In the genomic region with DNA sequence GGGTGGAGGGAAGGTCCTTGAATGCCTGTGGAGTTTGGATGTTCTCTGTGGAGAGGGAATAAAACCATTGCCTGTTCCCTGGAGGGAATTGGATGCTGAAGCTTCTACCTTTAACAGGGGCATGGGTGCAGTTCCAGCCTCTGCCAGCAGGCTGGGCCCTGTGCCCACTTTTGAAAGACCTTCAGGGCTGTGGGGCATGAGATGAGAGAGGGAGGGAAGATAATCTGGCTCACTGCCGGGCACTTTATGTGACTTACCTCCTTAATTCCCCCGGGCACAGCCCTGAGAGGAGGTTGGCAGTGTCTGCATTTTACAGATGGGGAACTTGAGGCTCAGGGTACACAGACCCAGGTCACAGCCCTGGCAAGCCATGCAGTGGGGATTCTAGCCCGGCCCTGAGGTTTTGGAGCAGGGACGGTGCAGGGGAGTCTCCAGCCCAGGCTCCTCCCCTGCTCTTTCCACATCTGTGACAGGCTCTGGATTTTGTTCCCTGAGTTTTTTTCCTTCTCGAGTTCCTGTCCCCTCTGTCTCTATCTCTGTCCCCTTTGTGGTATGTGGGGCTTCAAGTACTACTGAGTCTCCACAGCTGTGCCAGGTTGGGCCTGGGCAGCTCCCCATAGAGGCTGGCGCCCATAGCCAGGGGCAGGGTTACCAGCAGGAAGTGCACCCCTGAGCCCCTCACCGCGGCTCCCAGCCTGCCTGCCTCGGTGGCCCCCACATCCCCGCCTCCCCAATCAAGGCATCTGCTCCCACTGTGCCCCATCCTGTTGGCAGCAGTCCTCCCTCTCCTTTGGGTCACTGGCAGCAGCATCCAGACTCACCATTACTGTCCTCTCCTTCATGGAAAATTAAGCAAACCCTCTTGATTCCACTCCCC, we compare ENCODE assay signal across 8 cellular contexts. TPM values are rescaled to one million over a fixed set of nuclear protein-coding genes. Genes with fewer than 3 reads are reported as not detected.
A peak's percentile ranks its signal among the peaks of the same experiment; 100 is the strongest.
DNase-seq lines count a peak whose midpoint lies in the region; ATAC-seq, FAIRE-seq and TF ChIP-seq lines count a peak whose summit lies in the region.

No MANE protein-coding gene starts in this region.

- TF ChIP-seq CTCF in 22Rv1 (IDR thresholded peaks at IDR 0.05) (peak; percentile 92), esophagus muscularis mucosa (IDR thresholded peaks at IDR 0.05) (peak; percentile 76 to 94 (median 93))

- H3K9me3 Mint-ChIP-seq in IgD-negative memory B cell = no peaks in the 10 kb centered on the region
- no peaks in the 10 kb centered on the region for H3K9me3 Mint-ChIP-seq in naive thymus-derived CD4-positive, alpha-beta T cell
- no peaks in the 10 kb centered on the region for H3K9me3 Mint-ChIP-seq in stimulated activated effector memory CD8-positive, alpha-beta T cell treated with anti-CD3 and anti-CD28 coated beads, Interleukin-12 subunit alpha, Interleukin-12 subunit beta, amount 100 ng/mL, for 72 hours

- no peaks in the 10 kb centered on the region for H3K9me3 ChIP-seq in esophagus muscularis mucosa
- no peaks in the 10 kb centered on the region for H3K9me3 ChIP-seq in naive thymus-derived CD4-positive, alpha-beta T cell (ENCODE audit: control insufficient read depth in 2 of 3, low read length in 3 of 3)

- CTCF ChIA-PET in naive thymus-derived CD4-positive, alpha-beta T cell (lab: Charles Lee) = interaction anchor here (0.6 to 3.9 kb wide), 12 partner anchors 15 to 350 kb away, joined by 3 to 33 read pairs (median 4); a partner anchor contains a TSS

- peak overlapping the region; percentile 5 to 78 (median 18) for H3K27ac Mint-ChIP-seq in IgD-negative memory B cell
- peak overlapping the region in 5 of 9 donors; percentile 33 to 78 (median 74) for H3K27ac Mint-ChIP-seq in naive thymus-derived CD4-positive, alpha-beta T cell
- H3K27ac Mint-ChIP-seq in stimulated activated effector memory CD8-positive, alpha-beta T cell treated with anti-CD3 and anti-CD28 coated beads, Interleukin-12 subunit alpha, Interleukin-12 subunit beta, amount 100 ng/mL, for 72 hours = peak overlapping the region; percentile 44

- peak overlapping the region in 1 of 4 donors; percentile 2 for H3K4me3 ChIP-seq in esophagus muscularis mucosa
- no peak overlapping the region for H3K4me3 ChIP-seq in naive thymus-derived CD4-positive, alpha-beta T cell (ENCODE audit: low read length)

- H3K4me1 ChIP-seq in esophagus muscularis mucosa = peaks cover 6 to 17% (median 13%) of the 10 kb centered on the region in 4 donors
- H3K4me1 ChIP-seq in naive thymus-derived CD4-positive, alpha-beta T cell (ENCODE audit: control insufficient read depth in 2 of 2, insufficient read depth in 2 of 2, low read length in 2 of 2) = peaks cover 0 to 10% of the 10 kb centered on the region in 2 donors

- H3K4me1 Mint-ChIP-seq in IgD-negative memory B cell = peaks cover 9 to 19% (median 11%) of the 10 kb centered on the region in 3 donors
- peaks cover 7 to 36% (median 28%) of the 10 kb centered on the region in 7 donors for H3K4me1 Mint-ChIP-seq in naive thymus-derived CD4-positive, alpha-beta T cell
- peaks cover 7% of the 10 kb centered on the region for H3K4me1 Mint-ChIP-seq in stimulated activated effector memory CD8-positive, alpha-beta T cell treated with anti-CD3 and anti-CD28 coated beads, Interleukin-12 subunit alpha, Interleukin-12 subunit beta, amount 100 ng/mL, for 72 hours

- WGBS in esophagus muscularis mucosa = 39% methylated on average over 9 of the region's 10 CpGs

- no peak for TF ChIP-seq POLR2A in esophagus muscularis mucosa (IDR thresholded peaks at IDR 0.05; ENCODE audit: low read depth)

- no peaks in the 10 kb centered on the region for H3K36me3 ChIP-seq in esophagus muscularis mucosa
- no peaks in the 10 kb centered on the region for H3K36me3 ChIP-seq in naive thymus-derived CD4-positive, alpha-beta T cell (ENCODE audit: control insufficient read depth in 2 of 3, insufficient read depth in 3 of 3, low read length in 3 of 3)

- H3K27me3 Mint-ChIP-seq in IgD-negative memory B cell = peaks cover 2% of the 10 kb centered on the region
- H3K27me3 Mint-ChIP-seq in naive thymus-derived CD4-positive, alpha-beta T cell = no peaks in the 10 kb centered on the region

- DNase-seq in GM18507 (ENCODE audit: extremely low spot score, insufficient read length, low read depth) = no peak
- DNase-seq in OCI-M1 (lab: John Stamatoyannopoulos, UW) = peak; percentile 93
- peak; percentile 76 for DNase-seq in activated T-cell treated with anti-CD3 and anti-CD28 coated beads for 48 hours (ENCODE audit: low read depth)
- no peak for DNase-seq in esophagus muscularis mucosa (ENCODE audit: extremely low spot score)
- peak; percentile 71 to 86 (median 80) for DNase-seq in naive thymus-derived CD4-positive, alpha-beta T cell
- DNase-seq in stimulated activated effector memory CD8-positive, alpha-beta T cell treated with anti-CD3 and anti-CD28 coated beads, Interleukin-12 subunit alpha, Interleukin-12 subunit beta, amount 100 ng/mL, for 72 hours (ENCODE audit: low spot score in 2 of 2) = peak; percentile 77 to 92

- no peak for TF ChIP-seq EP300 in esophagus muscularis mucosa (IDR thresholded peaks at IDR 0.05)

- no peak overlapping the region for H3K27ac ChIP-seq in 22Rv1
- no peak overlapping the region for H3K27ac ChIP-seq in esophagus muscularis mucosa (replicated peaks in 1 of 4)
- no peak overlapping the region for H3K27ac ChIP-seq in naive thymus-derived CD4-positive, alpha-beta T cell (ENCODE audit: low read depth, low read length)

- no peaks in the 10 kb centered on the region for H3K36me3 Mint-ChIP-seq in IgD-negative memory B cell
- no peaks in the 10 kb centered on the region for H3K36me3 Mint-ChIP-seq in naive thymus-derived CD4-positive, alpha-beta T cell
- H3K36me3 Mint-ChIP-seq in stimulated activated effector memory CD8-positive, alpha-beta T cell treated with anti-CD3 and anti-CD28 coated beads, Interleukin-12 subunit alpha, Interleukin-12 subunit beta, amount 100 ng/mL, for 72 hours = no peaks in the 10 kb centered on the region

- intact Hi-C loops in esophagus muscularis mucosa (cut with DNase I) = loop anchor here (5.0 kb wide), 1 partner anchor 124 kb away; no protein-coding TSS in a partner anchor
- intact Hi-C loops in naive thymus-derived CD4-positive, alpha-beta T cell (cut with micrococcal nuclease) = loop anchor here (1.0 to 5.0 kb wide), 13 partner anchors 28 to 351 kb away; a partner anchor contains a TSS

- peak overlapping the region in 1 of 4 donors; percentile 2 for H3K4me3 Mint-ChIP-seq in IgD-negative memory B cell
- peak overlapping the region in 6 of 10 donors; percentile 14 to 61 (median 40) for H3K4me3 Mint-ChIP-seq in naive thymus-derived CD4-positive, alpha-beta T cell
- H3K4me3 Mint-ChIP-seq in stimulated activated effector memory CD8-positive, alpha-beta T cell treated with anti-CD3 and anti-CD28 coated beads, Interleukin-12 subunit alpha, Interleukin-12 subunit beta, amount 100 ng/mL, for 72 hours = no peak overlapping the region

- no peaks in the 10 kb centered on the region for H3K27me3 ChIP-seq in esophagus muscularis mucosa
- H3K27me3 ChIP-seq in naive thymus-derived CD4-positive, alpha-beta T cell (ENCODE audit: control insufficient read depth in 2 of 2, insufficient read depth in 2 of 2, low read length in 2 of 2) = no peaks in the 10 kb centered on the region

- peak; percentile 92 for FAIRE-seq in GM18507 (lab: Jason Lieb, UNC)

- POLR2A ChIA-PET in naive thymus-derived CD4-positive, alpha-beta T cell (lab: Charles Lee) = interaction anchor here (0.7 to 1.4 kb wide), 5 partner anchors 15 to 122 kb away, joined by 3 read pairs; a partner anchor contains a TSS

- ATAC-seq in naive thymus-derived CD4-positive, alpha-beta T cell = peak; percentile 97
- peak; percentile 95 for ATAC-seq in stimulated activated effector memory CD8-positive, alpha-beta T cell treated with anti-CD3 and anti-CD28 coated beads, Interleukin-12 subunit alpha, Interleukin-12 subunit beta, amount 100 ng/mL, for 72 hours

RNA-seq across cellular contexts. Expression of a gene that starts 14.0 kb away (rescaled TPM):
- 70.0 TPM for polyA plus RNA-seq in IgD-negative memory B cell
- 10 to 100 TPM in 3 of 4 donors, 1 to 10 TPM in 1; 9.6 to 36.4 (median 24.6) TPM for total RNA-seq in esophagus muscularis mucosa
- 100 to 1,000 TPM in 1 of 5 experiments, 10 to 100 TPM in 4; 48.8 to 234 (median 72.3) TPM for total RNA-seq in naive thymus-derived CD4-positive, alpha-beta T cell
- 10 to 100 TPM; 24.8 to 97.1 TPM for polyA plus RNA-seq in naive thymus-derived CD4-positive, alpha-beta T cell

RNA-seq across cellular contexts. Expression of a gene that starts 27.7 kb away (rescaled TPM):
- polyA plus RNA-seq in IgD-negative memory B cell = 31.7 TPM
- 10 to 100 TPM; 33.2 to 51.6 (median 42.0) TPM for total RNA-seq in esophagus muscularis mucosa
- total RNA-seq in naive thymus-derived CD4-positive, alpha-beta T cell = 10 to 100 TPM; 17.5 to 60.2 (median 39.5) TPM
- 10 to 100 TPM; 37.4 to 45.8 TPM for polyA plus RNA-seq in naive thymus-derived CD4-positive, alpha-beta T cell

RNA-seq across cellular contexts. Expression of a gene that starts 56.1 kb away (rescaled TPM):
- 163 TPM for polyA plus RNA-seq in IgD-negative memory B cell
- 10 to 100 TPM; 21.2 to 41.5 (median 30.6) TPM for total RNA-seq in esophagus muscularis mucosa
- 10 to 100 TPM; 20.6 to 72.4 (median 58.6) TPM for total RNA-seq in naive thymus-derived CD4-positive, alpha-beta T cell
- 100 to 1,000 TPM; 224 to 235 TPM for polyA plus RNA-seq in naive thymus-derived CD4-positive, alpha-beta T cell

Comparison
In these comparisons a context has a peak if more than half of its experiments do, and no peak if none do; other contexts are left out.
1. DNase-seq: peak in OCI-M1 (single experiment), activated T-cell treated with anti-CD3 and anti-CD28 coated beads for 48 hours (single experiment), naive thymus-derived CD4-positive, alpha-beta T cell (9 of 9) and stimulated activated effector memory CD8-positive, alpha-beta T cell treated with anti-CD3 and anti-CD28 coated beads, Interleukin-12 subunit alpha, Interleukin-12 subunit beta, amount 100 ng/mL, for 72 hours (2 of 2); none in GM18507 (single experiment) and esophagus muscularis mucosa (single experiment).
2. H3K27ac Mint-ChIP-seq: peak in every context shown above with its lines; median percentile 74 in naive thymus-derived CD4-positive, alpha-beta T cell; 44 in stimulated activated effector memory CD8-positive, alpha-beta T cell treated with anti-CD3 and anti-CD28 coated beads, Interleukin-12 subunit alpha, Interleukin-12 subunit beta, amount 100 ng/mL, for 72 hours; 18 in IgD-negative memory B cell.